Comparison of ENCODE assay signal across 10 cellular contexts in the genomic region with DNA sequence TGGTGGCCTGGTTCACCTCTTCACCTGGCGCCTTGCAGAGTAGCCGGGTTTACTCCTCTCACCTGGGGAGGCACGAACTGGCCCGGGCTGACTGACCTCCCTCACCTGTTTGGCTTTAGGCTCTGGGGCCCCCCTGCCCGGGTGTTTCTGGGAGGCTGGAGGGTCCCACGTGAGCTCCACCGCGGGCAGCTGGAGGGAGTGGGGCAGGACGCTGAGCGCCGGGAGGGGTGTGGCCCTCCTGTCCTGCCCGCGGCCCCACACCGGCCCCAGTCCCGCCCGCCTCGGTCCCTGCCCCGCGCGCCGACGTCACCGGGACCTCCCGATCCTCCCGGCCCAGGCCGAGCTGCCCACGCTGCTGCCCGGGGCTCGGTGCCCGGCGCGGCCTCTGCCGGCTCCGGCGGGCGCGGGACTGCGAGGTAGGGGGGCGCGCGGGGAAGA. TPM values are rescaled to one million over a fixed set of nuclear protein-coding genes. Genes with fewer than 3 reads are reported as not detected.
DNase-seq lines count a peak whose midpoint lies in the region; ATAC-seq lines count a peak whose summit lies in the region.
"Had no signal": no experiment of that assay in that cellular context is flagged by ENCODE, and none has a peak within 500 bp of the region (broad histone marks: within the 10 kb centered on the region; RNA-seq: fewer than 3 reads in every experiment).

A gene with protein sequence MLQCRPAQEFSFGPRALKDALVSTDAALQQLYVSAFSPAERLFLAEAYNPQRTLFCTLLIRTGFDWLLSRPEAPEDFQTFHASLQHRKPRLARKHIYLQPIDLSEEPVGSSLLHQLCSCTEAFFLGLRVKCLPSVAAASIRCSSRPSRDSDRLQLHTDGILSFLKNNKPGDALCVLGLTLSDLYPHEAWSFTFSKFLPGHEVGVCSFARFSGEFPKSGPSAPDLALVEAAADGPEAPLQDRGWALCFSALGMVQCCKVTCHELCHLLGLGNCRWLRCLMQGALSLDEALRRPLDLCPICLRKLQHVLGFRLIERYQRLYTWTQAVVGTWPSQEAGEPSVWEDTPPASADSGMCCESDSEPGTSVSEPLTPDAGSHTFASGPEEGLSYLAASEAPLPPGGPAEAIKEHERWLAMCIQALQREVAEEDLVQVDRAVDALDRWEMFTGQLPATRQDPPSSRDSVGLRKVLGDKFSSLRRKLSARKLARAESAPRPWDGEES (plus strand): TSS at position 322 of the 438 bp plus-strand sequence. CDS start 12,250 bp downstream, outside the sequence.

- H3K36me3 ChIP-seq in GM23248 (ENCODE audit: low read depth) = no peaks in the 10 kb centered on the region

- no peaks in the 10 kb centered on the region for H3K9me3 Mint-ChIP-seq in stimulated activated memory B cell treated with anti-CD40 and anti-IgM and Interleukin-4, amounts not matched to agents 10 μg/mL and 1 μg/mL and 100 μg/mL, for 72 hours
- H3K9me3 Mint-ChIP-seq: activated T-helper 2 cell treated with anti-CD3 and anti-CD28 coated beads, Interferon-gamma antibody, Interleukin-2, Interleukin-4, amounts not matched to agents 10 μg/mL and 5 μg/mL and 100 μg/mL, durations not matched to agents 14 hours and 24 hours and 36 hours had no signal

- DNase-seq in GM23248 (peak; percentile 67), T-helper 17 cell (no peak), DMS79 treated with DMSO at 0.1 percent for 48 hours (lab: John Stamatoyannopoulos, UW) (no peak), HT-29 (ENCODE audit: low spot score) (no peak), KG1 (lab: John Stamatoyannopoulos, UW) (no peak), NCI-H2227 (lab: John Stamatoyannopoulos, UW; ENCODE audit: unreplicated experiment) (no peak)
- DNase-seq: NCI-H2171 treated with DMSO at 0.1 percent for 48 hours had no signal

- peaks cover 5% of the 10 kb centered on the region for H3K36me3 Mint-ChIP-seq in T-helper 17 cell (ENCODE audit: low read depth)
- no peaks in the 10 kb centered on the region for H3K36me3 Mint-ChIP-seq in stimulated activated memory B cell treated with anti-CD40 and anti-IgM and Interleukin-4, amounts not matched to agents 10 μg/mL and 1 μg/mL and 100 μg/mL, for 72 hours

- H4K20me1 ChIP-seq in GM23248 (ENCODE audit: insufficient read depth) = no peaks in the 10 kb centered on the region

- peak within 1 kb of the TSS; percentile 65 for H3K4me3 ChIP-seq in GM23248
- H3K4me3 ChIP-seq in iPS-11a (ENCODE audit: low read depth, low read length) = peak within 1 kb of the TSS; percentile 30

- 4 to 15% methylated on average over 8 to 38 of the region's 41 CpGs for WGBS in GM23248 (ENCODE audit: low coverage in 1 of 2, low lambda C conversion rate in 2 of 2, missing lambda C conversion rate in 2 of 2), 2 experiments

- no peaks in the 10 kb centered on the region for H3K27me3 ChIP-seq in GM23248 (replicated peaks; ENCODE audit: insufficient read depth)

- H3K4me1 Mint-ChIP-seq in T-helper 17 cell = peaks cover 5% of the 10 kb centered on the region
- peaks cover 40% of the 10 kb centered on the region for H3K4me1 Mint-ChIP-seq in stimulated activated memory B cell treated with anti-CD40 and anti-IgM and Interleukin-4, amounts not matched to agents 10 μg/mL and 1 μg/mL and 100 μg/mL, for 72 hours

- ATAC-seq in T-helper 17 cell = no peak
- no peak for ATAC-seq in stimulated activated memory B cell treated with anti-CD40 and anti-IgM and Interleukin-4, amounts not matched to agents 10 μg/mL and 1 μg/mL and 100 μg/mL, for 72 hours

- peaks cover 35% of the 10 kb centered on the region for H3K27me3 Mint-ChIP-seq in T-helper 17 cell
- H3K27me3 Mint-ChIP-seq in stimulated activated memory B cell treated with anti-CD40 and anti-IgM and Interleukin-4, amounts not matched to agents 10 μg/mL and 1 μg/mL and 100 μg/mL, for 72 hours = peaks cover 63% of the 10 kb centered on the region

- H3K9me2 ChIP-seq in GM23248 (ENCODE audit: insufficient read depth) = no peaks in the 10 kb centered on the region

- no peaks in the 10 kb centered on the region for H3K79me2 ChIP-seq in GM23248 (ENCODE audit: insufficient read depth)

- no peaks in the 10 kb centered on the region for H3K9me3 ChIP-seq in GM23248 (ENCODE audit: low read depth)
- H3K9me3 ChIP-seq in T-helper 17 cell (ENCODE audit: control insufficient read depth, low read length, poor library complexity, severe bottlenecking) = no peaks in the 10 kb centered on the region

- H3F3A ChIP-seq in GM23248 (ENCODE audit: insufficient read depth) = peaks cover 6% of the 10 kb centered on the region; the same call in 1 of the 2 replicates

- peaks cover 4% of the 10 kb centered on the region; the same call in 1 of the 2 replicates for H3K4me1 ChIP-seq in GM23248 (ENCODE audit: insufficient read depth)

- peak within 1 kb of the TSS; percentile 55 for H3K4me3 Mint-ChIP-seq in T-helper 17 cell
- H3K4me3 Mint-ChIP-seq in stimulated activated memory B cell treated with anti-CD40 and anti-IgM and Interleukin-4, amounts not matched to agents 10 μg/mL and 1 μg/mL and 100 μg/mL, for 72 hours = peak within 1 kb of the TSS; percentile 69

- H3K27ac ChIP-seq in GM23248 = peak within 1 kb of the TSS; percentile 51

- H3K9ac ChIP-seq in GM23248 = peak within 1 kb of the TSS; percentile 67

- no peak within 1 kb of the TSS for H3K27ac Mint-ChIP-seq in T-helper 17 cell
- H3K27ac Mint-ChIP-seq in stimulated activated memory B cell treated with anti-CD40 and anti-IgM and Interleukin-4, amounts not matched to agents 10 μg/mL and 1 μg/mL and 100 μg/mL, for 72 hours = peak within 1 kb of the TSS; percentile 28
- H3K27ac Mint-ChIP-seq: activated T-helper 2 cell treated with anti-CD3 and anti-CD28 coated beads, Interferon-gamma antibody, Interleukin-2, Interleukin-4, amounts not matched to agents 10 μg/mL and 5 μg/mL and 100 μg/mL, durations not matched to agents 14 hours and 24 hours and 36 hours had no signal

- in situ Hi-C loops in GM23248 (cut with MboI) = loop anchor here (25.0 kb wide), 1 partner anchor 226 kb away; no protein-coding TSS in a partner anchor

- peak within 1 kb of the TSS; percentile 72 for H3K4me2 ChIP-seq in GM23248 (ENCODE audit: unreplicated experiment)

- peak within 1 kb of the TSS; percentile 62 for H2AFZ ChIP-seq in GM23248

RNA-seq across cellular contexts. Expression of the gene that starts here (rescaled TPM):
- 3.4 and 4.4 TPM in 2 replicates for total RNA-seq in GM23248 (2014; rRNA removed; shearing (Covaris generic))
- 5.9 TPM in 2 replicates for polyA plus RNA-seq in GM23248 (2016; fragmentation: Nextera tagmentation; extraction: Ambion mirVana)
- under 1 TPM; 0.32 to 0.76 TPM for total RNA-seq in T-helper 17 cell
- not detected in 2 replicates for total RNA-seq in HT-29 (2014; rRNA removed; shearing (Covaris generic))
